Comparison of ENCODE assay signal across 1 cellular context in genomic region chr19:1249990-1250298, GRCh38.
TF ChIP-seq lines count a peak whose summit lies in the region.

No MANE protein-coding gene starts in this region.

TF ChIP-seq in GM12878, 131 proteins besides CTCF, POLR2A, EP300 and RAD21:
- TF ChIP-seq HDGF (IDR thresholded peaks at IDR 0.05) (no peak), RUNX3 (IDR thresholded peaks at IDR 0.05; ENCODE audit: low read length) (no peak), KAT2A (conservative IDR thresholded peaks at IDR 0.05; ENCODE audit: control insufficient read depth, low read depth, low read length) (no peak), ZNF384 (IDR thresholded peaks at IDR 0.05; ENCODE audit: borderline replicate concordance, low read depth, low read length) (no peak), SP1 (IDR thresholded peaks at IDR 0.05; ENCODE audit: low read depth, low read length) (no peak), LARP7 (IDR thresholded peaks at IDR 0.05) (peak; percentile 79), ZNF687 (IDR thresholded peaks at IDR 0.05) (0 out of 2 replicates have a peak, but pooled peaks have one; percentile 9), CUX1 (IDR thresholded peaks at IDR 0.05; ENCODE audit: insufficient replicate concordance, low read depth, low read length) (no peak), BACH1 (IDR thresholded peaks at IDR 0.05; ENCODE audit: borderline replicate concordance) (0 out of 2 replicates have a peak, but pooled peaks have one; percentile 30), SMARCA5 (IDR thresholded peaks at IDR 0.05) (peak; percentile 23; the same call in 1 of the 2 replicates), TCF3 (IDR thresholded peaks at IDR 0.05; ENCODE audit: borderline replicate concordance, insufficient read depth, low read depth, low read length) (no peak), RELB (IDR thresholded peaks at IDR 0.05; ENCODE audit: low read depth) (no peak), FOXK2 (IDR thresholded peaks at IDR 0.05) (no peak), RFX5 (IDR thresholded peaks at IDR 0.05; ENCODE audit: low read depth, low read length) (no peak), SREBF2 (IDR thresholded peaks at IDR 0.05; ENCODE audit: low read length) (no peak), JUNB (IDR thresholded peaks at IDR 0.05) (no peak), ZNF217 (IDR thresholded peaks at IDR 0.05) (no peak), BMI1 (IDR thresholded peaks at IDR 0.05; ENCODE audit: borderline replicate concordance) (no peak), SUPT20H (IDR thresholded peaks at IDR 0.05; ENCODE audit: borderline replicate concordance, control insufficient read depth, low read depth, low read length) (no peak), BCL11A (IDR thresholded peaks at IDR 0.05; ENCODE audit: low read depth, low read length) (no peak), ZNF207 (IDR thresholded peaks at IDR 0.05; ENCODE audit: borderline replicate concordance) (peak; percentile 60; the same call in 1 of the 2 replicates), ATF7 (IDR thresholded peaks at IDR 0.05; ENCODE audit: low read depth) (no peak), MEF2A (IDR thresholded peaks at IDR 0.05; ENCODE audit: insufficient read depth, low read depth, low read length) (no peak)
